In the genomic region with DNA sequence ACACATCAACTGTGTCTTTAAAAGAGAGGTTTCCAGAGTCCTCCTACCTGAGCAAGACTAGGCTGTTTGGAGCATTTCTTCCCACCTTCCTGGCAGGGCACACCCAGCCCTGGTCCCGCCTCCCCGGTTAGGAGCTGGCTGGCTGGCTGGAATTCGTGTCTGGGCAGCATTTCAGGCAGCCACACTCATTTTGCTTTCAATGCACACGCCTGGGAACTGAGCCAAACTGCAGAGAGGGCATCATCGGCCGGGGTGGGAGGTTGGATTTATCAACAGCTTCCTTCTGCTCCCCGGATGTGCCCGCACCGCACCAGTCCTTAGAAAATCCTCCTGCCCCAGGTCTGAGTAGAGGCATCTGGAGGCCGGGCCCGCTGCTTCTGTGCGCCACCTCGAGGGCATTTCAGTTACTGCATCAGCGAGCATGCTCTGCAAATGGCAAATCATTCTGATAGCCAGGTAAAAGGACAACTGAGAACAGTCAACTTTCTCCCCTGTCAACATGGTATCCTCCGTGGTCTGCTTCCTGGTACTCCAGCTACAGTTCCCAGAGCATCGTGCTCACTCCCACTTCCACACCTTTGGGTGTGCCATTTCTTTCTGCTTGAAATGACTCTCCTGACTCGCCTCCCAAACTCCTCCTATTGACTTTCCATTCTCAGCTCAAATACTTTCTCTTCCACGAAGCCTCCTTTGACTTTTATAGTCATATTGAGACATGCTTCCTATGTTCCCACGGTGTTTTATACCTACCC, we compare ENCODE assay signal across 8 cellular contexts. TPM values are rescaled to one million over a fixed set of nuclear protein-coding genes. Genes with fewer than 3 reads are reported as not detected.
DNase-seq lines count a peak whose midpoint lies in the region; ATAC-seq and TF ChIP-seq lines count a peak whose summit lies in the region.

No MANE protein-coding gene starts in this region.

- intact Hi-C loops in stomach (cut with DNase I; ENCODE audit: low total_unique reads) = no loop called here

- peaks cover 14% of the 10 kb centered on the region for H3K4me1 Mint-ChIP-seq in neural crest cell

- H3K27me3 Mint-ChIP-seq in neural crest cell (ENCODE audit: low read depth) = no peaks in the 10 kb centered on the region

- no peaks in the 10 kb centered on the region for H3K36me3 Mint-ChIP-seq in neural crest cell (ENCODE audit: low read depth)

- H3K27me3 ChIP-seq in MG63 (no peaks in the 10 kb centered on the region), RWPE2 (ENCODE audit: insufficient read depth, poor library complexity, severe bottlenecking) (no peaks in the 10 kb centered on the region), stomach (no peaks in the 10 kb centered on the region)

- no peak for TF ChIP-seq EP300 in stomach (IDR thresholded peaks at IDR 0.05)

- H3K9me3 Mint-ChIP-seq in neural crest cell = no peaks in the 10 kb centered on the region

- no peak overlapping the region for H3K4me3 Mint-ChIP-seq in neural crest cell

- no peak overlapping the region for H3K27ac Mint-ChIP-seq in neural crest cell (ENCODE audit: unreplicated experiment)

- WGBS in stomach, 5 donors = 5 to 6% (median 6%) methylated on average over 13 to 19 of the region's 19 CpGs

- TF ChIP-seq CTCF in RWPE2 (IDR thresholded peaks at IDR 0.05; ENCODE audit: poor library complexity, severe bottlenecking) (peak; percentile 98), foreskin fibroblast (IDR thresholded peaks at IDR 0.05; ENCODE audit: low read depth, low read length) (peak; percentile 92), neural crest cell (conservative IDR thresholded peaks at IDR 0.05) (peak; percentile 96), stomach (IDR thresholded peaks at IDR 0.05) (peak in 6 of 7 experiments; percentile 52 to 98 (median 94))

- peak; percentile 99 for DNase-seq in Daoy (ENCODE audit: low read depth)
- peak; percentile 97 for DNase-seq in MG63
- peak; percentile 98 for DNase-seq in RWPE2 (ENCODE audit: low spot score)
- DNase-seq in activated effector memory CD4-positive, alpha-beta T cell treated with Interleukin-2 at 50 U/mL for 16 hours = peak; percentile 72
- DNase-seq in foreskin fibroblast = peak; percentile 93 to 97
- peak; percentile 94 for DNase-seq in neural crest cell (ENCODE audit: low read depth, low spot score)
- peak; percentile 94 for DNase-seq in stomach

- H3K4me3 ChIP-seq in MG63 (no peak overlapping the region), RWPE2 (ENCODE audit: severe bottlenecking) (no peak overlapping the region), foreskin fibroblast (ENCODE audit: low read depth in 1 of 2, low read length in 2 of 2) (no peak overlapping the region), stomach (peak overlapping the region in 1 of 4 donors; percentile 8)

- ATAC-seq in RWPE2 (ENCODE audit: low read depth) = peak; percentile 97
- no peak for ATAC-seq in GM18498 (IDR thresholded peaks at IDR 0.05; ENCODE audit: unreplicated experiment)

- H3K27ac ChIP-seq in RWPE2 (ENCODE audit: poor library complexity, severe bottlenecking) = peak overlapping the region; percentile 93
- peak overlapping the region; percentile 28 to 84 (median 73) for H3K27ac ChIP-seq in stomach

- H3K4me1 ChIP-seq in RWPE2 (ENCODE audit: insufficient read depth, poor library complexity, severe bottlenecking) = peaks cover 19% of the 10 kb centered on the region
- peaks cover 25 to 41% (median 38%) of the 10 kb centered on the region in 4 donors for H3K4me1 ChIP-seq in stomach

- H3K36me3 ChIP-seq in MG63 (no peaks in the 10 kb centered on the region), RWPE2 (ENCODE audit: low read depth) (no peaks in the 10 kb centered on the region), stomach (peaks cover 0 to 36% (median 21%) of the 10 kb centered on the region in 4 donors)

- H3K9me3 ChIP-seq in MG63 = no peaks in the 10 kb centered on the region
- no peaks in the 10 kb centered on the region for H3K9me3 ChIP-seq in RWPE2 (ENCODE audit: severe bottlenecking)
- no peaks in the 10 kb centered on the region for H3K9me3 ChIP-seq in stomach

- no peak for TF ChIP-seq POLR2A in stomach (IDR thresholded peaks at IDR 0.05)

RNA-seq across cellular contexts. Expression of gene TCEA3, which starts 20.6 kb away (rescaled TPM):
- 1.7 and 4.3 TPM in 2 replicates for total RNA-seq in Daoy (2014; rRNA removed; shearing (Covaris generic))
- total RNA-seq in MG63 (2014; rRNA removed; shearing (Covaris generic); ENCODE audit: low replicate concordance) = not detected in 2 replicates
- total RNA-seq in neural crest cell (1.2 and 1.5 TPM in 2 replicates), stomach (100 to 1,000 TPM in 2 of 5 donors, 10 to 100 TPM in 3; 44.9 to 155 (median 91.1) TPM)
- polyA plus RNA-seq in stomach = 100 to 1,000 TPM in 1 of 3 donors, 10 to 100 TPM in 2; 44.1 to 133 (median 75.6) TPM

RNA-seq across cellular contexts. Expression of gene ZNF436, which starts 34.3 kb away (rescaled TPM):
- 9.4 and 12.9 TPM in 2 replicates for total RNA-seq in Daoy (2014; rRNA removed; shearing (Covaris generic))
- total RNA-seq in MG63 (2014; rRNA removed; shearing (Covaris generic); ENCODE audit: low replicate concordance) = 9.0 TPM in 2 replicates
- 9.2 and 10.0 TPM in 2 replicates for total RNA-seq in neural crest cell
- total RNA-seq in stomach = 10 to 100 TPM in 3 of 5 donors, 1 to 10 TPM in 2; 7.0 to 29.9 (median 17.1) TPM
- 10 to 100 TPM in 1 of 3 donors, 1 to 10 TPM in 2; 3.1 to 11.4 (median 6.6) TPM for polyA plus RNA-seq in stomach

RNA-seq across cellular contexts. Expression of gene HNRNPR, which starts 59.8 kb away (rescaled TPM):
- total RNA-seq in Daoy (2014; rRNA removed; shearing (Covaris generic)) = 196 and 221 TPM in 2 replicates
- total RNA-seq in MG63 (2014; rRNA removed; shearing (Covaris generic); ENCODE audit: low replicate concordance) = 149 and 159 TPM in 2 replicates
- 293 and 305 TPM in 2 replicates for total RNA-seq in neural crest cell
- total RNA-seq in stomach = 100 to 1,000 TPM in 1 of 5 donors, 10 to 100 TPM in 4; 27.8 to 182 (median 41.5) TPM
- 10 to 100 TPM; 54.9 to 77.0 (median 58.8) TPM for polyA plus RNA-seq in stomach
